In genomic region chr13:62357887-62358645, GRCh38 we compare ENCODE assay signal across 8 cellular contexts.
DNase-seq lines count a peak whose midpoint lies in the region; ATAC-seq and TF ChIP-seq lines count a peak whose summit lies in the region.

No MANE protein-coding gene starts in this region.

- no peaks in the 10 kb centered on the region for H3K36me3 Mint-ChIP-seq in T-helper 17 cell (ENCODE audit: low read depth)

- no peak overlapping the region for H3K27ac Mint-ChIP-seq in T-helper 17 cell

- no peaks in the 10 kb centered on the region for H3K27me3 Mint-ChIP-seq in T-helper 17 cell

- TF ChIP-seq POLR2A in testis (IDR thresholded peaks at IDR 0.05) = no peak

- TF ChIP-seq CTCF in GM13976 (IDR thresholded peaks at IDR 0.05; ENCODE audit: borderline replicate concordance, control extremely low read depth, extremely low read depth, insufficient read depth, missing control alignments) (peak; percentile 49), testis (IDR thresholded peaks at IDR 0.05) (peak in 1 of 3 experiments; percentile 9)

- peak; percentile 10 for DNase-seq in GM13976 (ENCODE audit: low spot score)
- peak; percentile 55 for DNase-seq in NCI-H82 treated with DMSO at 0.1 percent for 48 hours (lab: John Stamatoyannopoulos, UW; ENCODE audit: unreplicated experiment)
- peak; percentile 5 for DNase-seq in fibroblast of gingiva (ENCODE audit: low read depth)
- DNase-seq in testis = no peak
- DNase-seq in T-helper 17 cell = no peak
- DNase-seq in activated naive CD4-positive, alpha-beta T cell (lab: John Stamatoyannopoulos, UW) = no peak

- H3K9me3 ChIP-seq in testis = no peaks in the 10 kb centered on the region
- no peaks in the 10 kb centered on the region for H3K9me3 ChIP-seq in T-helper 17 cell (ENCODE audit: control insufficient read depth, low read length, poor library complexity, severe bottlenecking)

- no peak overlapping the region for H3K4me3 Mint-ChIP-seq in T-helper 17 cell

- H3K27me3 ChIP-seq in testis = no peaks in the 10 kb centered on the region

- 69 to 71% methylated on average over 2 of the region's 2 CpGs for WGBS in testis, 2 donors

- intact Hi-C loops in testis (cut with DNase I; ENCODE audit: low total_unique reads) = no loop called here

- in situ Hi-C loops in GM13976 (cut with MboI; ENCODE audit: low sequenced_read_pairs, unreplicated experiment) = loop anchor here (25.0 kb wide), 1 partner anchor 246 kb away; no protein-coding TSS in a partner anchor

- no peaks in the 10 kb centered on the region for H3K36me3 ChIP-seq in testis (ENCODE audit: low read depth, missing control alignments)

- no peak overlapping the region for H3K4me3 ChIP-seq in testis

- no peaks in the 10 kb centered on the region for H3K4me1 ChIP-seq in testis

- H3K27ac ChIP-seq in testis = no peak overlapping the region

- ATAC-seq in HG02981 (IDR thresholded peaks at IDR 0.05; ENCODE audit: unreplicated experiment) (peak; percentile 70), T-helper 17 cell (no peak), HG02759 (IDR thresholded peaks at IDR 0.05; ENCODE audit: unreplicated experiment) (no peak)

- H3K4me1 Mint-ChIP-seq in T-helper 17 cell = no peaks in the 10 kb centered on the region

Comparison
In these comparisons a context has a peak if more than half of its experiments do, and no peak if none do; other contexts are left out.
1. DNase-seq: peak in GM13976 (single experiment), NCI-H82 treated with DMSO at 0.1 percent for 48 hours (single experiment) and fibroblast of gingiva (single experiment); none in testis (single experiment), T-helper 17 cell (0 of 3) and activated naive CD4-positive, alpha-beta T cell (0 of 4).